2 cellular contexts compared by ENCODE assay signal in genomic region chr1:110002695-110003094, GRCh38.
TF ChIP-seq lines count a peak whose summit lies in the region.

No MANE protein-coding gene starts in this region.

TF ChIP-seq in A549, 52 proteins besides CTCF, POLR2A, EP300 and RAD21:
- TF ChIP-seq, protein P1, sequence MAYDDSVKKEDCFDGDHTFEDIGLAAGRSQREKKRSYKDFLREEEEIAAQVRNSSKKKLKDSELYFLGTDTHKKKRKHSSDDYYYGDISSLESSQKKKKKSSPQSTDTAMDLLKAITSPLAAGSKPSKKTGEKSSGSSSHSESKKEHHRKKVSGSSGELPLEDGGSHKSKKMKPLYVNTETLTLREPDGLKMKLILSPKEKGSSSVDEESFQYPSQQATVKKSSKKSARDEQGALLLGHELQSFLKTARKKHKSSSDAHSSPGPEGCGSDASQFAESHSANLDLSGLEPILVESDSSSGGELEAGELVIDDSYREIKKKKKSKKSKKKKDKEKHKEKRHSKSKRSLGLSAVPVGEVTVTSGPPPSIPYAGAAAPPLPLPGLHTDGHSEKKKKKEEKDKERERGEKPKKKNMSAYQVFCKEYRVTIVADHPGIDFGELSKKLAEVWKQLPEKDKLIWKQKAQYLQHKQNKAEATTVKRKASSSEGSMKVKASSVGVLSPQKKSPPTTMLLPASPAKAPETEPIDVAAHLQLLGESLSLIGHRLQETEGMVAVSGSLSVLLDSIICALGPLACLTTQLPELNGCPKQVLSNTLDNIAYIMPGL (CRISPR knock-in tag; IDR thresholded peaks at IDR 0.05; ENCODE audit: borderline replicate concordance): no peak
- no peak for TF ChIP-seq HEYL (CRISPR knock-in tag; IDR thresholded peaks at IDR 0.05)
- no peak for TF ChIP-seq CHD4 (IDR thresholded peaks at IDR 0.05; ENCODE audit: borderline replicate concordance)
- TF ChIP-seq RCOR1 (IDR thresholded peaks at IDR 0.05; ENCODE audit: low read depth, low read length): no peak
- no peak for TF ChIP-seq RARB (CRISPR knock-in tag; IDR thresholded peaks at IDR 0.05)
- TF ChIP-seq HOXB13 (CRISPR knock-in tag; IDR thresholded peaks at IDR 0.05; ENCODE audit: low read depth): no peak
- no peak for TF ChIP-seq PHF8 (IDR thresholded peaks at IDR 0.05; ENCODE audit: borderline replicate concordance, low read depth)
- no peak for TF ChIP-seq ZNF302 (CRISPR knock-in tag; IDR thresholded peaks at IDR 0.05)
- TF ChIP-seq MAFK (IDR thresholded peaks at IDR 0.05; ENCODE audit: partially characterized antibody): no peak
- no peak for TF ChIP-seq SREBF2 (IDR thresholded peaks at IDR 0.05)
- TF ChIP-seq, protein P2, sequence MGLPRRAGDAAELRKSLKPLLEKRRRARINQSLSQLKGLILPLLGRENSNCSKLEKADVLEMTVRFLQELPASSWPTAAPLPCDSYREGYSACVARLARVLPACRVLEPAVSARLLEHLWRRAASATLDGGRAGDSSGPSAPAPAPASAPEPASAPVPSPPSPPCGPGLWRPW (IDR thresholded peaks at IDR 0.05): no peak
- TF ChIP-seq HOXA7 (CRISPR knock-in tag; IDR thresholded peaks at IDR 0.05): no peak

TF ChIP-seq in HCT116, 20 proteins besides CTCF, POLR2A, EP300 and RAD21:
- TF ChIP-seq JUND (IDR thresholded peaks at IDR 0.05): no peak
- no peak for TF ChIP-seq ZFX (IDR thresholded peaks at IDR 0.05)
- no peak for TF ChIP-seq ZBTB33 (IDR thresholded peaks at IDR 0.05; ENCODE audit: extremely low read depth, insufficient replicate concordance, low read length)
- no peak for TF ChIP-seq EGR1 (IDR thresholded peaks at IDR 0.05; ENCODE audit: low read depth)
- TF ChIP-seq, protein P3, sequence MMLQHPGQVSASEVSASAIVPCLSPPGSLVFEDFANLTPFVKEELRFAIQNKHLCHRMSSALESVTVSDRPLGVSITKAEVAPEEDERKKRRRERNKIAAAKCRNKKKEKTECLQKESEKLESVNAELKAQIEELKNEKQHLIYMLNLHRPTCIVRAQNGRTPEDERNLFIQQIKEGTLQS (IDR thresholded peaks at IDR 0.05): no peak
- no peak for TF ChIP-seq REST (IDR thresholded peaks at IDR 0.05; ENCODE audit: low read depth)
- no peak for TF ChIP-seq SIN3A (IDR thresholded peaks at IDR 0.05; ENCODE audit: low read depth)
- no peak for TF ChIP-seq EZH2phosphoT487 (IDR thresholded peaks at IDR 0.05; ENCODE audit: borderline replicate concordance)
- TF ChIP-seq SP1 (IDR thresholded peaks at IDR 0.05; ENCODE audit: low read depth): no peak
- TF ChIP-seq YY1 (IDR thresholded peaks at IDR 0.05; ENCODE audit: extremely low read depth, insufficient replicate concordance, low read depth, low read length): no peak
- TF ChIP-seq EZH2 (IDR thresholded peaks at IDR 0.05): no peak
- no peak for TF ChIP-seq CEBPB (IDR thresholded peaks at IDR 0.05; ENCODE audit: low read depth)
- no peak for TF ChIP-seq ELF1 (IDR thresholded peaks at IDR 0.05; ENCODE audit: borderline replicate concordance, low read depth)
- no peak for TF ChIP-seq TCF7L2 (IDR thresholded peaks at IDR 0.05; ENCODE audit: borderline replicate concordance, extremely low read depth, insufficient read depth, insufficient read length)
- no peak for TF ChIP-seq FOSL1 (IDR thresholded peaks at IDR 0.05; ENCODE audit: low read depth)
- no peak for TF ChIP-seq ZNF274 (IDR thresholded peaks at IDR 0.05; ENCODE audit: low read depth, low read length)
- TF ChIP-seq, protein P4, sequence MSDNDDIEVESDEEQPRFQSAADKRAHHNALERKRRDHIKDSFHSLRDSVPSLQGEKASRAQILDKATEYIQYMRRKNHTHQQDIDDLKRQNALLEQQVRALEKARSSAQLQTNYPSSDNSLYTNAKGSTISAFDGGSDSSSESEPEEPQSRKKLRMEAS (IDR thresholded peaks at IDR 0.05): no peak
- no peak for TF ChIP-seq SRF (IDR thresholded peaks at IDR 0.05; ENCODE audit: low read depth)
